1 cellular context compared by ENCODE assay signal in the genomic region with DNA sequence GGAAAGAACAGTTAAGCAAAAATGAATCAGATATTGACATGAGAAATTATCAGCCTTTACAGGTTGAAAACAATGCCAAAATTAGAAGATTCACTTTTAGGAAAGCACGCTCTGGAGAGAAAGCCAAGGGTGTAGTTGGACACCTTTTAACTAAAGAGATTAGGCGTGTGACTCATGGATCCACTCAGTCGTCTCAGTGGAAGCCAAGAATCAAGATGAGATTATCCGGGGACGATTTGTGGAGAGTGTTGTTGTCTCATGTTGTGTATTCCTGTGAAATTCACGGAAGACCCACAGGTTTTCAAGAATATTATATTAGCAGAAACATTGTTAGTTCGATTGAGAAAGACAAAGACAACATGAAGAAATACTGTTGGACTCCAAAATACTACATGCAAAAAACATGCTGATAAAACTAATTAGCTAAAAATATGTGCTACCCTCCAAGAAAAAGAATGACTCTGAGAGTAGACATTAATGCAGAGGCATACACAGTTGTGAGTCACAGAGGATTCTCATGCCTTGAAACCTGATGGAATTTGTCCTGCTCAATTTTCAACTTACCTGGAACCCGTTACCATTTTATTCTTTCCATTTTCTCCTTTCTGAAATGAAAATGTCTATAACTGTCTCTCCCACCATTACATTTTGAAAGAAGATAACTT.
TF ChIP-seq lines count a peak whose summit lies in the region.

No MANE protein-coding gene starts in this region.

TF ChIP-seq in GM23338, 12 proteins besides CTCF, POLR2A, EP300 and RAD21:
- TF ChIP-seq, protein P1, sequence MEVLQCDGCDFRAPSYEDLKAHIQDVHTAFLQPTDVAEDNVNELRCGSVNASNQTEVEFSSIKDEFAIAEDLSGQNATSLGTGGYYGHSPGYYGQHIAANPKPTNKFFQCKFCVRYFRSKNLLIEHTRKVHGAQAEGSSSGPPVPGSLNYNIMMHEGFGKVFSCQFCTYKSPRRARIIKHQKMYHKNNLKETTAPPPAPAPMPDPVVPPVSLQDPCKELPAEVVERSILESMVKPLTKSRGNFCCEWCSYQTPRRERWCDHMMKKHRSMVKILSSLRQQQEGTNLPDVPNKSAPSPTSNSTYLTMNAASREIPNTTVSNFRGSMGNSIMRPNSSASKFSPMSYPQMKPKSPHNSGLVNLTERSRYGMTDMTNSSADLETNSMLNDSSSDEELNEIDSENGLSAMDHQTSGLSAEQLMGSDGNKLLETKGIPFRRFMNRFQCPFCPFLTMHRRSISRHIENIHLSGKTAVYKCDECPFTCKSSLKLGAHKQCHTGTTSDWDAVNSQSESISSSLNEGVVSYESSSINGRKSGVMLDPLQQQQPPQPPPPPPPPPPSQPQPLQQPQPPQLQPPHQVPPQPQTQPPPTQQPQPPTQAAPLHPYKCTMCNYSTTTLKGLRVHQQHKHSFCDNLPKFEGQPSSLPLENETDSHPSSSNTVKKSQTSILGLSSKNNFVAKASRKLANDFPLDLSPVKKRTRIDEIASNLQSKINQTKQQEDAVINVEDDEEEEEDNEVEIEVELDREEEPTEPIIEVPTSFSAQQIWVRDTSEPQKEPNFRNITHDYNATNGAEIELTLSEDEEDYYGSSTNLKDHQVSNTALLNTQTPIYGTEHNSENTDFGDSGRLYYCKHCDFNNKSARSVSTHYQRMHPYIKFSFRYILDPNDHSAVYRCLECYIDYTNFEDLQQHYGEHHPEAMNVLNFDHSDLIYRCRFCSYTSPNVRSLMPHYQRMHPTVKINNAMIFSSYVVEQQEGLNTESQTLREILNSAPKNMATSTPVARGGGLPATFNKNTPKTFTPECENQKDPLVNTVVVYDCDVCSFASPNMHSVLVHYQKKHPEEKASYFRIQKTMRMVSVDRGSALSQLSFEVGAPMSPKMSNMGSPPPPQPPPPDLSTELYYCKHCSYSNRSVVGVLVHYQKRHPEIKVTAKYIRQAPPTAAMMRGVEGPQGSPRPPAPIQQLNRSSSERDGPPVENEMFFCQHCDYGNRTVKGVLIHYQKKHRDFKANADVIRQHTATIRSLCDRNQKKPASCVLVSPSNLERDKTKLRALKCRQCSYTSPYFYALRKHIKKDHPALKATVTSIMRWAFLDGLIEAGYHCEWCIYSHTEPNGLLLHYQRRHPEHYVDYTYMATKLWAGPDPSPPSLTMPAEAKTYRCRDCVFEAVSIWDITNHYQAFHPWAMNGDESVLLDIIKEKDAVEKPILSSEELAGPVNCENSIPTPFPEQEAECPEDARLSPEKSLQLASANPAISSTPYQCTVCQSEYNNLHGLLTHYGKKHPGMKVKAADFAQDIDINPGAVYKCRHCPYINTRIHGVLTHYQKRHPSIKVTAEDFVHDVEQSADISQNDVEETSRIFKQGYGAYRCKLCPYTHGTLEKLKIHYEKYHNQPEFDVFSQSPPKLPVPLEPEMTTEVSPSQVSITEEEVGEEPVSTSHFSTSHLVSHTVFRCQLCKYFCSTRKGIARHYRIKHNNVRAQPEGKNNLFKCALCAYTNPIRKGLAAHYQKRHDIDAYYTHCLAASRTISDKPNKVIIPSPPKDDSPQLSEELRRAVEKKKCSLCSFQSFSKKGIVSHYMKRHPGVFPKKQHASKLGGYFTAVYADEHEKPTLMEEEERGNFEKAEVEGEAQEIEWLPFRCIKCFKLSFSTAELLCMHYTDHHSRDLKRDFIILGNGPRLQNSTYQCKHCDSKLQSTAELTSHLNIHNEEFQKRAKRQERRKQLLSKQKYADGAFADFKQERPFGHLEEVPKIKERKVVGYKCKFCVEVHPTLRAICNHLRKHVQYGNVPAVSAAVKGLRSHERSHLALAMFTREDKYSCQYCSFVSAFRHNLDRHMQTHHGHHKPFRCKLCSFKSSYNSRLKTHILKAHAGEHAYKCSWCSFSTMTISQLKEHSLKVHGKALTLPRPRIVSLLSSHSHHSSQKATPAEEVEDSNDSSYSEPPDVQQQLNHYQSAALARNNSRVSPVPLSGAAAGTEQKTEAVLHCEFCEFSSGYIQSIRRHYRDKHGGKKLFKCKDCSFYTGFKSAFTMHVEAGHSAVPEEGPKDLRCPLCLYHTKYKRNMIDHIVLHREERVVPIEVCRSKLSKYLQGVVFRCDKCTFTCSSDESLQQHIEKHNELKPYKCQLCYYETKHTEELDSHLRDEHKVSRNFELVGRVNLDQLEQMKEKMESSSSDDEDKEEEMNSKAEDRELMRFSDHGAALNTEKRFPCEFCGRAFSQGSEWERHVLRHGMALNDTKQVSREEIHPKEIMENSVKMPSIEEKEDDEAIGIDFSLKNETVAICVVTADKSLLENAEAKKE (CRISPR knock-in tag; IDR thresholded peaks at IDR 0.05): no peak
- no peak for TF ChIP-seq EZH2 (IDR thresholded peaks at IDR 0.05; ENCODE audit: low read depth, unreplicated experiment)
- TF ChIP-seq STAT1 (IDR thresholded peaks at IDR 0.05; ENCODE audit: unreplicated experiment): no peak
- TF ChIP-seq, protein P2, sequence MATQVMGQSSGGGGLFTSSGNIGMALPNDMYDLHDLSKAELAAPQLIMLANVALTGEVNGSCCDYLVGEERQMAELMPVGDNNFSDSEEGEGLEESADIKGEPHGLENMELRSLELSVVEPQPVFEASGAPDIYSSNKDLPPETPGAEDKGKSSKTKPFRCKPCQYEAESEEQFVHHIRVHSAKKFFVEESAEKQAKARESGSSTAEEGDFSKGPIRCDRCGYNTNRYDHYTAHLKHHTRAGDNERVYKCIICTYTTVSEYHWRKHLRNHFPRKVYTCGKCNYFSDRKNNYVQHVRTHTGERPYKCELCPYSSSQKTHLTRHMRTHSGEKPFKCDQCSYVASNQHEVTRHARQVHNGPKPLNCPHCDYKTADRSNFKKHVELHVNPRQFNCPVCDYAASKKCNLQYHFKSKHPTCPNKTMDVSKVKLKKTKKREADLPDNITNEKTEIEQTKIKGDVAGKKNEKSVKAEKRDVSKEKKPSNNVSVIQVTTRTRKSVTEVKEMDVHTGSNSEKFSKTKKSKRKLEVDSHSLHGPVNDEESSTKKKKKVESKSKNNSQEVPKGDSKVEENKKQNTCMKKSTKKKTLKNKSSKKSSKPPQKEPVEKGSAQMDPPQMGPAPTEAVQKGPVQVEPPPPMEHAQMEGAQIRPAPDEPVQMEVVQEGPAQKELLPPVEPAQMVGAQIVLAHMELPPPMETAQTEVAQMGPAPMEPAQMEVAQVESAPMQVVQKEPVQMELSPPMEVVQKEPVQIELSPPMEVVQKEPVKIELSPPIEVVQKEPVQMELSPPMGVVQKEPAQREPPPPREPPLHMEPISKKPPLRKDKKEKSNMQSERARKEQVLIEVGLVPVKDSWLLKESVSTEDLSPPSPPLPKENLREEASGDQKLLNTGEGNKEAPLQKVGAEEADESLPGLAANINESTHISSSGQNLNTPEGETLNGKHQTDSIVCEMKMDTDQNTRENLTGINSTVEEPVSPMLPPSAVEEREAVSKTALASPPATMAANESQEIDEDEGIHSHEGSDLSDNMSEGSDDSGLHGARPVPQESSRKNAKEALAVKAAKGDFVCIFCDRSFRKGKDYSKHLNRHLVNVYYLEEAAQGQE (IDR thresholded peaks at IDR 0.05; ENCODE audit: unreplicated experiment): no peak
- no peak for TF ChIP-seq ZNF114 (CRISPR knock-in tag; IDR thresholded peaks at IDR 0.05)
- TF ChIP-seq ETS1 (IDR thresholded peaks at IDR 0.05): no peak
- no peak for TF ChIP-seq CREB1 (CRISPR knock-in tag; IDR thresholded peaks at IDR 0.05; ENCODE audit: low read depth)
- TF ChIP-seq POLR2AphosphoS5 (IDR thresholded peaks at IDR 0.05; ENCODE audit: low read depth): no peak
- no peak for TF ChIP-seq ZNF331 (CRISPR knock-in tag; IDR thresholded peaks at IDR 0.05; ENCODE audit: low read depth)
- TF ChIP-seq EZH2phosphoT487 (IDR thresholded peaks at IDR 0.05; ENCODE audit: unreplicated experiment): no peak
- TF ChIP-seq NANOG (IDR thresholded peaks at IDR 0.05; ENCODE audit: borderline replicate concordance): no peak
- TF ChIP-seq JUNB (IDR thresholded peaks at IDR 0.05; ENCODE audit: unreplicated experiment): no peak
